In the genomic region with DNA sequence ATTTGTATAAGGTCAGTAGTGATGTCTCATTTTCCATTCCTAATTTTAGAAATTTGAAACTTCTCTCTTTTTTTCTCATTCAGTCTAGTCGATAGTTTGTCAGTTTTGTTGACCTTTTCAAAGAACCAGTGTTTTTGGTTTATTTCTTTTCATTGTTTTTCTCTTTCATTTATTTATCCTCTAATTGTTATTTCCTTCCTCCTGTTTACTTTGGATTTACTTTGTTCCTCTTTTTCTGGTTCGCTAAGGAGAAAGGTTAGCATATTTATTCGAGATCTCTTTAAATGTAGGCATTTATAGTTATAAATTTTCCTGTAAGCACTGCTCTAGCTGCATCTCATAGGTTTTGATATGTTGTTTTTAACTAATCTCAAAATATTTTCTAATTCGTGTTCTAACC, we compare ENCODE assay signal across 24 cellular contexts.
"Had no signal": no experiment of that assay in that cellular context is flagged by ENCODE, and none has a peak within 500 bp of the region (broad histone marks: within the 10 kb centered on the region; RNA-seq: fewer than 3 reads in every experiment).

No MANE protein-coding gene starts in this region.

- H3K36me3 Mint-ChIP-seq: immature natural killer cell had no signal

- ATAC-seq: foreskin keratinocyte, gastroesophageal sphincter, heart left ventricle, left cardiac atrium, left lung, left ventricle myocardium superior, lower lobe of right lung, mucosa of descending colon had no signal

- H3K27me3 ChIP-seq: colonic mucosa, dorsolateral prefrontal cortex, esophagus muscularis mucosa, foreskin keratinocyte, gastroesophageal sphincter, heart left ventricle, hepatocyte, left lung had no signal

- H3K79me2 ChIP-seq: hepatocyte had no signal

- H3K9me3 ChIP-seq: colonic mucosa, gastroesophageal sphincter, left lung, lower lobe of right lung, mucosa of descending colon had no signal

- H3K27ac ChIP-seq: colonic mucosa, dorsolateral prefrontal cortex, esophagus muscularis mucosa, foreskin keratinocyte, gastroesophageal sphincter, heart left ventricle, hepatocyte, left lung, lower lobe of right lung had no signal

- H3K4me3 ChIP-seq: colonic mucosa, dorsolateral prefrontal cortex, esophagus muscularis mucosa, gastroesophageal sphincter, heart left ventricle, hepatocyte, left lung, lower lobe of right lung, mucosa of descending colon had no signal

- H3K27ac Mint-ChIP-seq: immature natural killer cell, mesothelial cell of epicardium had no signal

- H3K4me1 Mint-ChIP-seq: immature natural killer cell had no signal

- DNase-seq: colonic mucosa; cortex of kidney; dermis blood vessel endothelial cell; dorsolateral prefrontal cortex; effector CD4-positive, alpha-beta T cell; effector memory CD4-positive, alpha-beta T cell; foreskin keratinocyte; heart left ventricle; hypothalamus; immature natural killer cell; kidney glomerular epithelial cell; left cardiac atrium; left lung; left ventricle myocardium superior; lower lobe of right lung; mesenchymal stem cell; mucosa of descending colon had no signal

- H3K36me3 ChIP-seq: colonic mucosa had no signal

- H2AFZ ChIP-seq: hepatocyte had no signal

- H3K4me2 ChIP-seq: hepatocyte had no signal

- FAIRE-seq: endothelial cell of umbilical vein, frontal cortex, keratinocyte had no signal

- H3K4me3 Mint-ChIP-seq: immature natural killer cell, mesothelial cell of epicardium had no signal
